24 cellular contexts compared by ENCODE assay signal in the genomic region with DNA sequence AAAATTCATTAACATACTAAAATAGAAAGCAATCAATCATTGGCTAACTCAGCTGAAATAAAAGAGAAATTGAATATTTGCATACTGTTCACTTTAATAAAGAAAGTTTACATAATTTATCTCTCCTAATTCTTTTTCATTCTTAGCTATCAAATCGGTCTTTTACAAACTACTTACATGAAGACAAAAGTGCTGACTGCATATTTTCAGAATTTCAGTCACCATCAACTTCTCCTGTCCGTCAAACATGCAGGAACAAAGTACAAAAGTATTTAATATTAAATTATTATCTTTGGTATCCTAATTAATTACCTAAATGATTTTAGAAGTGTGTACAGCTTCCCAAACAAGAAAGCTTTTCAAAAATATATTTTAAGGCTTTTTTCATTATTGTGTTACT.
"Had no signal": no experiment of that assay in that cellular context is flagged by ENCODE, and none has a peak within 500 bp of the region (broad histone marks: within the 10 kb centered on the region; RNA-seq: fewer than 3 reads in every experiment).

No MANE protein-coding gene starts in this region.

- H3K4me1 Mint-ChIP-seq: naive B cell had no signal

- H3K9me3 ChIP-seq: esophagus muscularis mucosa, heart right ventricle, left lung, lower lobe of right lung had no signal

- H3K27me3 ChIP-seq: dorsolateral prefrontal cortex, esophagus muscularis mucosa, foreskin keratinocyte, heart right ventricle, left lung had no signal

- DNase-seq: dermis blood vessel endothelial cell; dorsolateral prefrontal cortex; effector CD4-positive, alpha-beta T cell; effector memory CD4-positive, alpha-beta T cell; foreskin keratinocyte; glutamatergic neuron; head of caudate nucleus; heart right ventricle; hippocampal formation; left cardiac atrium; left lung; left ventricle myocardium superior; lower lobe of right lung; mesenchymal stem cell; mucosa of descending colon; naive B cell had no signal

- H3K36me3 ChIP-seq: esophagus muscularis mucosa, heart right ventricle, left lung, lower lobe of right lung had no signal

- H3K36me3 Mint-ChIP-seq: mesothelial cell of epicardium, naive B cell had no signal

- H3K27me3 Mint-ChIP-seq: naive B cell had no signal

- H3K9me3 Mint-ChIP-seq: mesothelial cell of epicardium had no signal

- FAIRE-seq: colon, endothelial cell of umbilical vein, frontal cortex, islet of Langerhans, keratinocyte had no signal

- H3K4me1 ChIP-seq: esophagus muscularis mucosa, foreskin keratinocyte, heart right ventricle, left lung, lower lobe of right lung had no signal

- H3K27ac ChIP-seq: coronary artery, dorsolateral prefrontal cortex, esophagus muscularis mucosa, foreskin keratinocyte, heart right ventricle, left lung, lower lobe of right lung had no signal

- ATAC-seq: foreskin keratinocyte, heart right ventricle, left cardiac atrium, left lung, left ventricle myocardium superior, lower lobe of right lung, mucosa of descending colon had no signal

- H3K4me3 Mint-ChIP-seq: mesothelial cell of epicardium, naive B cell had no signal

- H3K27ac Mint-ChIP-seq: mesothelial cell of epicardium, naive B cell had no signal

- H3K4me3 ChIP-seq: coronary artery, dorsolateral prefrontal cortex, esophagus muscularis mucosa, heart right ventricle, left lung, lower lobe of right lung, mucosa of descending colon had no signal
